In genomic region chr1:108192581-108192980, GRCh38 we compare ENCODE assay signal across 10 cellular contexts. TPM values are rescaled to one million over a fixed set of nuclear protein-coding genes. Genes with fewer than 3 reads are reported as not detected.
"Had no signal": no experiment of that assay in that cellular context is flagged by ENCODE, and none has a peak within 500 bp of the region (broad histone marks: within the 10 kb centered on the region; RNA-seq: fewer than 3 reads in every experiment).

No MANE protein-coding gene starts in this region.

- H3K4me1 ChIP-seq: HAP-1 had no signal

- H3K27ac ChIP-seq: GM23248, HL-60 had no signal

- H3K4me3 ChIP-seq: GM23248, HAP-1 had no signal

- H3K27ac Mint-ChIP-seq: HFFc6 had no signal

- H3K9me3 ChIP-seq: HAP-1 had no signal

- DNase-seq: GM23248, GOT3, H7, HFFc6, IMR-90, KBM-7 had no signal

- ATAC-seq: HCT116 had no signal

- H3K9me3 Mint-ChIP-seq: HFFc6 had no signal

- H3K4me3 Mint-ChIP-seq: HFFc6 had no signal

RNA-seq across cellular contexts. Expression of gene NBPF4, which starts 51.3 kb away (rescaled TPM):
- total RNA-seq: GM23248, H4, H7, HFFc6, IMR-90 had no signal
